In genomic region chr22:44882226-44882905, GRCh38 we compare ENCODE assay signal across 21 cellular contexts.
"Had no signal": no experiment of that assay in that cellular context is flagged by ENCODE, and none has a peak within 500 bp of the region (broad histone marks: within the 10 kb centered on the region; RNA-seq: fewer than 3 reads in every experiment).

No MANE protein-coding gene starts in this region.

- H3K4me1 ChIP-seq: psoas muscle, upper lobe of left lung had no signal

- H3K27ac Mint-ChIP-seq: activated B cell treated with CpG ODN at 0.5 μM for 24 hours; activated CD8-positive, alpha-beta T cell treated with anti-CD3 and anti-CD28 coated beads for 36 hours; activated naive CD4-positive, alpha-beta T cell treated with anti-CD3 and anti-CD28 coated beads, Interleukin-2, amount 50 U/mL, for 24 hours; dendritic cell treated with granulocyte-macrophage colony-stimulating factor and Interleukin-4, amounts not matched to agents 40 ng/mL and 50 ng/mL, for 4 days; stimulated activated memory B cell treated with anti-CD40 and anti-IgM and Interleukin-4, amounts not matched to agents 10 μg/mL and 1 μg/mL and 100 μg/mL, for 72 hours had no signal

- H3K27ac ChIP-seq: hepatocyte, psoas muscle, thoracic aorta, upper lobe of left lung had no signal

- H3K4me3 ChIP-seq: hepatocyte, psoas muscle, thoracic aorta, upper lobe of left lung had no signal

- H3K4me2 ChIP-seq: hepatocyte had no signal

- H2AFZ ChIP-seq: hepatocyte had no signal

- H3K4me1 Mint-ChIP-seq: activated B cell treated with CpG ODN at 0.5 μM for 24 hours; activated naive CD4-positive, alpha-beta T cell treated with anti-CD3 and anti-CD28 coated beads, Interleukin-2, amount 50 U/mL, for 24 hours; neural crest cell; stimulated activated memory B cell treated with anti-CD40 and anti-IgM and Interleukin-4, amounts not matched to agents 10 μg/mL and 1 μg/mL and 100 μg/mL, for 72 hours had no signal

- DNase-seq: activated B cell treated with CpG ODN at 0.5 μM for 24 hours; activated CD4-positive, alpha-beta T cell treated with anti-CD3 and anti-CD28 coated beads for 4 hours; activated CD8-positive, alpha-beta T cell treated with anti-CD3 and anti-CD28 coated beads for 36 hours; activated gamma-delta T cell; activated T-cell treated with anti-CD3 and anti-CD28 coated beads, Interleukin-2, amount 50 U/mL, for 4 hours; effector CD8-positive, alpha-beta T cell; foreskin fibroblast; right cardiac atrium; stimulated activated CD4-positive, alpha-beta T cell treated with anti-CD3 and anti-CD28 coated beads, Interleukin-4, amount 100 ng/mL, for 4 hours; SW 1271 had no signal

- H3K4me3 Mint-ChIP-seq: activated B cell treated with CpG ODN at 0.5 μM for 24 hours; activated CD8-positive, alpha-beta T cell treated with anti-CD3 and anti-CD28 coated beads for 36 hours; activated naive CD4-positive, alpha-beta T cell treated with anti-CD3 and anti-CD28 coated beads, Interleukin-2, amount 50 U/mL, for 24 hours; activated T-cell treated with anti-CD3 and anti-CD28 coated beads, Interleukin-2, amount 50 U/mL, for 4 hours; dendritic cell treated with granulocyte-macrophage colony-stimulating factor and Interleukin-4, amounts not matched to agents 40 ng/mL and 50 ng/mL, for 4 days; neural crest cell; stimulated activated memory B cell treated with anti-CD40 and anti-IgM and Interleukin-4, amounts not matched to agents 10 μg/mL and 1 μg/mL and 100 μg/mL, for 72 hours had no signal

- H3K27me3 ChIP-seq: hepatocyte, upper lobe of left lung had no signal

- H3K9me3 ChIP-seq: thoracic aorta, upper lobe of left lung had no signal

- ATAC-seq: activated CD8-positive, alpha-beta T cell treated with anti-CD3 and anti-CD28 coated beads for 36 hours; activated T-cell treated with anti-CD3 and anti-CD28 coated beads, Interleukin-2, amount 50 U/mL, for 4 hours; left colon; psoas muscle; right cardiac atrium; stimulated activated memory B cell treated with anti-CD40 and anti-IgM and Interleukin-4, amounts not matched to agents 10 μg/mL and 1 μg/mL and 100 μg/mL, for 72 hours had no signal

- H3K36me3 ChIP-seq: thoracic aorta, upper lobe of left lung had no signal

- H3K36me3 Mint-ChIP-seq: activated naive CD4-positive, alpha-beta T cell treated with anti-CD3 and anti-CD28 coated beads, Interleukin-2, amount 50 U/mL, for 24 hours; stimulated activated memory B cell treated with anti-CD40 and anti-IgM and Interleukin-4, amounts not matched to agents 10 μg/mL and 1 μg/mL and 100 μg/mL, for 72 hours had no signal

- H3K9me3 Mint-ChIP-seq: activated B cell treated with CpG ODN at 0.5 μM for 24 hours; activated CD8-positive, alpha-beta T cell treated with anti-CD3 and anti-CD28 coated beads for 36 hours; activated naive CD4-positive, alpha-beta T cell treated with anti-CD3 and anti-CD28 coated beads, Interleukin-2, amount 50 U/mL, for 24 hours; activated T-cell treated with anti-CD3 and anti-CD28 coated beads, Interleukin-2, amount 50 U/mL, for 4 hours; dendritic cell treated with granulocyte-macrophage colony-stimulating factor and Interleukin-4, amounts not matched to agents 40 ng/mL and 50 ng/mL, for 4 days; neural crest cell; stimulated activated memory B cell treated with anti-CD40 and anti-IgM and Interleukin-4, amounts not matched to agents 10 μg/mL and 1 μg/mL and 100 μg/mL, for 72 hours had no signal

- FAIRE-seq: bronchial epithelial cell, TTC549 had no signal

- H3K79me2 ChIP-seq: hepatocyte had no signal

- H3K27me3 Mint-ChIP-seq: activated B cell treated with CpG ODN at 0.5 μM for 24 hours; activated CD8-positive, alpha-beta T cell treated with anti-CD3 and anti-CD28 coated beads for 36 hours; activated naive CD4-positive, alpha-beta T cell treated with anti-CD3 and anti-CD28 coated beads, Interleukin-2, amount 50 U/mL, for 24 hours; dendritic cell treated with granulocyte-macrophage colony-stimulating factor and Interleukin-4, amounts not matched to agents 40 ng/mL and 50 ng/mL, for 4 days had no signal
